20 cellular contexts compared by ENCODE assay signal in genomic region chr14:105927094-105927475, GRCh38.
DNase-seq lines count a peak whose midpoint lies in the region; ATAC-seq, FAIRE-seq and TF ChIP-seq lines count a peak whose summit lies in the region.
"Had no signal": no experiment of that assay in that cellular context is flagged by ENCODE, and none has a peak within 500 bp of the region (broad histone marks: within the 10 kb centered on the region; RNA-seq: fewer than 3 reads in every experiment).

No MANE protein-coding gene starts in this region.

- CTCF ChIA-PET in GM12878 (lab: Yijun Ruan, JAX) = no interaction called here

- peak; percentile 28 for DNase-seq in activated naive CD8-positive, alpha-beta T cell treated with anti-CD3 and anti-CD28 coated beads, Interleukin-2, amount 10 ng/mL, durations not matched to agents 7 days and 5 days
- DNase-seq in activated naive CD8-positive, alpha-beta T cell treated with anti-CD3 and anti-CD28 coated beads for 36 hours = no peak
- DNase-seq in H4 (ENCODE audit: low spot score) = peak; percentile 1
- DNase-seq in GM12878 (ENCODE audit: low read depth, low spot score) = no peak
- peak; percentile 64 for DNase-seq in posterior vena cava (ENCODE audit: low spot score)
- DNase-seq in iPS-NIHi7 (ENCODE audit: extremely low spot score) = no peak
- DNase-seq: CD4-positive, alpha-beta T cell; NCI-H1417; NCI-H187 treated with DMSO at 0.1 percent for 48 hours; NCI-H2227 treated with DMSO at 0.1 percent for 48 hours; NCI-H510A treated with DMSO at 0.1 percent for 48 hours; NCI-H82; PC-3 had no signal

- no peaks in the 10 kb centered on the region for H3K36me3 Mint-ChIP-seq in activated naive CD8-positive, alpha-beta T cell treated with anti-CD3 and anti-CD28 coated beads, Interleukin-2, amount 10 ng/mL, durations not matched to agents 7 days and 5 days
- H3K36me3 Mint-ChIP-seq in activated naive CD8-positive, alpha-beta T cell treated with anti-CD3 and anti-CD28 coated beads for 36 hours = no peaks in the 10 kb centered on the region

- RAD21 ChIA-PET in GM12878 (lab: Charles Lee; ENCODE audit: unreplicated experiment) = no interaction called here

- no peaks in the 10 kb centered on the region for H3K9me3 ChIP-seq in GM12878 (replicated peaks; ENCODE audit: control insufficient read depth, insufficient read depth, low read length)
- H3K9me3 ChIP-seq: Caco-2 had no signal

- SMC1A ChIA-PET in GM12878 (lab: Charles Lee; ENCODE audit: uncharacterized antibody, unreplicated experiment) = no interaction called here

- no peak overlapping the region for H3K4me3 Mint-ChIP-seq in activated naive CD8-positive, alpha-beta T cell treated with anti-CD3 and anti-CD28 coated beads, Interleukin-2, amount 10 ng/mL, durations not matched to agents 7 days and 5 days
- no peak overlapping the region for H3K4me3 Mint-ChIP-seq in activated naive CD8-positive, alpha-beta T cell treated with anti-CD3 and anti-CD28 coated beads for 36 hours
- H3K4me3 Mint-ChIP-seq: CD4-positive, alpha-beta T cell had no signal

- in situ Hi-C loops in GM12878 (cut with MboI) = no loop called here

- H3K27me3 Mint-ChIP-seq in activated naive CD8-positive, alpha-beta T cell treated with anti-CD3 and anti-CD28 coated beads, Interleukin-2, amount 10 ng/mL, durations not matched to agents 7 days and 5 days = peaks cover 19% of the 10 kb centered on the region
- H3K27me3 Mint-ChIP-seq in activated naive CD8-positive, alpha-beta T cell treated with anti-CD3 and anti-CD28 coated beads for 36 hours = peaks cover 18% of the 10 kb centered on the region

- H3K27ac Mint-ChIP-seq in activated naive CD8-positive, alpha-beta T cell treated with anti-CD3 and anti-CD28 coated beads, Interleukin-2, amount 10 ng/mL, durations not matched to agents 7 days and 5 days = no peak overlapping the region
- no peak overlapping the region for H3K27ac Mint-ChIP-seq in activated naive CD8-positive, alpha-beta T cell treated with anti-CD3 and anti-CD28 coated beads for 36 hours
- H3K27ac Mint-ChIP-seq: CD4-positive, alpha-beta T cell had no signal

- no peak for ATAC-seq in activated naive CD8-positive, alpha-beta T cell treated with anti-CD3 and anti-CD28 coated beads, Interleukin-2, amount 10 ng/mL, durations not matched to agents 7 days and 5 days (ENCODE audit: low read depth)
- no peak for ATAC-seq in GM12878
- no peak for ATAC-seq in HG02798 (IDR thresholded peaks at IDR 0.05; ENCODE audit: poor library complexity, unreplicated experiment)
- no peak for ATAC-seq in GM21515 (IDR thresholded peaks at IDR 0.05; ENCODE audit: unreplicated experiment)
- ATAC-seq: PC-3 had no signal

- no peaks in the 10 kb centered on the region for H3K27me3 ChIP-seq in GM12878 (replicated peaks in 1 of 2; ENCODE audit: control insufficient read depth in 2 of 2, insufficient read depth in 2 of 2, low read length in 1 of 2)

- H3K4me3 ChIP-seq in GM12878 = no peak overlapping the region

- no peaks in the 10 kb centered on the region; the same call in 1 of the 2 replicates for H3K4me1 ChIP-seq in GM12878 (ENCODE audit: control insufficient read depth, insufficient read depth, low read length)
- H3K4me1 ChIP-seq: Caco-2 had no signal

- peak; percentile 64; the same call in 1 of the 2 replicates for TF ChIP-seq POLR2A in GM12878 (IDR thresholded peaks at IDR 0.05; ENCODE audit: low read depth, low read length)

- no peak overlapping the region for H3K9ac ChIP-seq in GM12878 (ENCODE audit: control insufficient read depth, insufficient read depth, low read length)
- H3K9ac ChIP-seq: KMS-11 had no signal

- no peaks in the 10 kb centered on the region for H3K79me2 ChIP-seq in GM12878 (ENCODE audit: control insufficient read depth, insufficient read depth, low read length)

- no peaks in the 10 kb centered on the region for H4K20me1 ChIP-seq in GM12878 (ENCODE audit: control insufficient read depth, insufficient read depth)

- no peaks in the 10 kb centered on the region for H3K36me3 ChIP-seq in GM12878 (ENCODE audit: control insufficient read depth in 2 of 2, insufficient read depth in 2 of 2, low read length in 1 of 2)

- no peak overlapping the region for H3K4me2 ChIP-seq in GM12878 (ENCODE audit: control insufficient read depth, insufficient read depth)
- H3K4me2 ChIP-seq: KMS-11 had no signal

- POLR2A ChIA-PET in activated naive CD8-positive, alpha-beta T cell treated with anti-CD3 and anti-CD28 coated beads, Interleukin-2, amount 10 ng/mL, durations not matched to agents 7 days and 5 days (lab: Charles Lee) = no interaction called here
- POLR2A ChIA-PET in GM12878 (lab: Charles Lee) = no interaction called here

- no peak for TF ChIP-seq EP300 in GM12878 (IDR thresholded peaks at IDR 0.05; ENCODE audit: borderline replicate concordance in 1 of 2, control insufficient read depth in 1 of 2, low read depth in 2 of 2, low read length in 2 of 2)

- no peak overlapping the region for H2AFZ ChIP-seq in GM12878 (ENCODE audit: control insufficient read depth, low read depth, low read length)

- no peaks in the 10 kb centered on the region for H3K9me3 Mint-ChIP-seq in activated naive CD8-positive, alpha-beta T cell treated with anti-CD3 and anti-CD28 coated beads, Interleukin-2, amount 10 ng/mL, durations not matched to agents 7 days and 5 days
- H3K9me3 Mint-ChIP-seq in activated naive CD8-positive, alpha-beta T cell treated with anti-CD3 and anti-CD28 coated beads for 36 hours = no peaks in the 10 kb centered on the region

- TF ChIP-seq CTCF in GM12878 (IDR thresholded peaks at IDR 0.05 in 2 of 3, conservative IDR thresholded peaks at IDR 0.05 in 1 of 3; ENCODE audit: control insufficient read depth in 2 of 3, extremely low read depth in 1 of 3, insufficient read depth in 1 of 3, low read depth in 3 of 3, low read length in 3 of 3) = no peak

- no TSS peak for BruUV-seq in GM12878 (replicated peaks; lab: Mats Ljungman, UMichigan)

- no peak overlapping the region for H3K27ac ChIP-seq in GM12878 (ENCODE audit: control insufficient read depth, insufficient read depth)
- H3K27ac ChIP-seq: KMS-11 had no signal

- intact Hi-C loops in GM12878 (cut with micrococcal nuclease; ENCODE audit: unreplicated experiment) (no loop called here), posterior vena cava (cut with DNase I) (no loop called here)

- FAIRE-seq in GM12878 (lab: Jason Lieb, UNC) = no peak
- FAIRE-seq: G401.6, GM18507, H1 had no signal

- H3K4me1 Mint-ChIP-seq in activated naive CD8-positive, alpha-beta T cell treated with anti-CD3 and anti-CD28 coated beads, Interleukin-2, amount 10 ng/mL, durations not matched to agents 7 days and 5 days = no peaks in the 10 kb centered on the region
- H3K4me1 Mint-ChIP-seq in activated naive CD8-positive, alpha-beta T cell treated with anti-CD3 and anti-CD28 coated beads for 36 hours = no peaks in the 10 kb centered on the region

- no peak for TF ChIP-seq RAD21 in GM12878 (IDR thresholded peaks at IDR 0.05; ENCODE audit: insufficient read depth, low read depth, low read length)

- WGBS in GM12878 (ENCODE audit: insufficient coverage, insufficient replicate concordance, low lambda C conversion rate, missing lambda C conversion rate) = no CpG with 5 or more reads among the region's 10 CpGs

TF ChIP-seq in GM12878, 131 proteins besides CTCF, POLR2A, EP300 and RAD21:
- TF ChIP-seq RFX5 (IDR thresholded peaks at IDR 0.05; ENCODE audit: low read depth, low read length) (no peak), RB1 (IDR thresholded peaks at IDR 0.05; ENCODE audit: borderline replicate concordance) (no peak), ZNF384 (IDR thresholded peaks at IDR 0.05; ENCODE audit: borderline replicate concordance, low read depth, low read length) (no peak), NR2C1 (IDR thresholded peaks at IDR 0.05) (no peak), POLR2AphosphoS2 (IDR thresholded peaks at IDR 0.05; ENCODE audit: low read depth, low read length) (no peak), MEF2B (IDR thresholded peaks at IDR 0.05; ENCODE audit: partially characterized antibody, poor library complexity, severe bottlenecking) (no peak), RCOR1 (conservative IDR thresholded peaks at IDR 0.05; ENCODE audit: low read depth, low read length) (no peak), CHD2 (IDR thresholded peaks at IDR 0.05; ENCODE audit: borderline replicate concordance, low read depth, low read length) (no peak), MEF2A (IDR thresholded peaks at IDR 0.05; ENCODE audit: insufficient read depth, low read depth, low read length) (no peak), CHD4 (IDR thresholded peaks at IDR 0.05) (no peak), HDGF (IDR thresholded peaks at IDR 0.05) (no peak), CHD1 (IDR thresholded peaks at IDR 0.05; ENCODE audit: low read depth, low read length) (no peak), SMAD1 (IDR thresholded peaks at IDR 0.05; ENCODE audit: low read depth, partially characterized antibody) (no peak), SKIL (IDR thresholded peaks at IDR 0.05; ENCODE audit: low read depth, poor library complexity, severe bottlenecking) (no peak), EZH2 (IDR thresholded peaks at IDR 0.05; ENCODE audit: borderline replicate concordance, control insufficient read depth, low read depth, low read length) (no peak), NFXL1 (IDR thresholded peaks at IDR 0.05; ENCODE audit: borderline replicate concordance) (no peak)
TF ChIP-seq in GM12878: peak in this region for 0.

Comparison
In these comparisons a context has a peak if more than half of its experiments do, and no peak if none do; other contexts are left out.
1. DNase-seq: peak in activated naive CD8-positive, alpha-beta T cell treated with anti-CD3 and anti-CD28 coated beads, Interleukin-2, amount 10 ng/mL, durations not matched to agents 7 days and 5 days (single experiment), H4 (single experiment) and posterior vena cava (single experiment); none in activated naive CD8-positive, alpha-beta T cell treated with anti-CD3 and anti-CD28 coated beads for 36 hours (single experiment), GM12878 (single experiment) and iPS-NIHi7 (single experiment).